21 cellular contexts compared by ENCODE assay signal in the genomic region with DNA sequence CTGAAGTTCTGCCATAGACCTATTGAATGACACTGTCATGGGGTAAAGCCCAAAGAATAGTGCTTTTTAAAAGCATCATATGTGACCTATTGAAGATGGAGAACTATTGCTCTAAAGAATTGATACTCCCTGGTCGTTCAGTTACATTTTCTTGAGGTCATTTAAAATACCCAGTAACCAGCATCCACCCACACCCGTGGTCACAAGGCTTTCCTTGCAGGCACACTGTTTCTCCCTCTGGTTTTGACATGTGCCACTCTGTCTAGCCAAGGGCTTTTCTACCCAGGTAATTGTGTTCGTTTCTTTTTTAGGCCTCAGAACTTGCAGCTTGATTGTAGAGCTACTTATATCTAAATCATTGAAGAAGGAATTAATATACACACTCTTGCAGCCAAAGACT.
A peak's percentile ranks its signal among the peaks of the same experiment; 100 is the strongest.
DNase-seq lines count a peak whose midpoint lies in the region; ATAC-seq, FAIRE-seq and TF ChIP-seq lines count a peak whose summit lies in the region.
"Had no signal": no experiment of that assay in that cellular context is flagged by ENCODE, and none has a peak within 500 bp of the region (broad histone marks: within the 10 kb centered on the region; RNA-seq: fewer than 3 reads in every experiment).

No MANE protein-coding gene starts in this region.

- peaks cover 75% of the 10 kb centered on the region for H3K4me1 ChIP-seq in CD4-positive, alpha-beta memory T cell (ENCODE audit: insufficient read depth, low read length)
- H3K4me1 ChIP-seq in naive thymus-derived CD4-positive, alpha-beta T cell (ENCODE audit: control insufficient read depth in 2 of 2, insufficient read depth in 2 of 2, low read length in 2 of 2) = peaks cover 48 to 61% of the 10 kb centered on the region in 2 donors
- H3K4me1 ChIP-seq: SJCRH30 had no signal

- intact Hi-C loops in CD4-positive, alpha-beta memory T cell (cut with micrococcal nuclease) = no loop called here
- intact Hi-C loops in naive thymus-derived CD4-positive, alpha-beta T cell (cut with micrococcal nuclease) = no loop called here

- H3K36me3 Mint-ChIP-seq in activated CD4-positive, alpha-beta T cell treated with anti-CD3 and anti-CD28 coated beads, Interleukin-2, amount 10 ng/mL, durations not matched to agents 7 days and 5 days (ENCODE audit: low read depth) = peaks cover 36% of the 10 kb centered on the region
- no peaks in the 10 kb centered on the region for H3K36me3 Mint-ChIP-seq in CD4-positive, alpha-beta memory T cell
- H3K36me3 Mint-ChIP-seq in activated CD4-positive, alpha-beta memory T cell treated with anti-CD3 and anti-CD28 coated beads, Interleukin-2, amount 10 ng/mL, durations not matched to agents 7 days and 5 days (ENCODE audit: low read depth) = peaks cover 55% of the 10 kb centered on the region
- H3K36me3 Mint-ChIP-seq in naive thymus-derived CD4-positive, alpha-beta T cell = peaks cover 0 to 24% (median 0%) of the 10 kb centered on the region in 5 donors

- POLR2A ChIA-PET in activated CD4-positive, alpha-beta T cell treated with anti-CD3 and anti-CD28 coated beads, Interleukin-2, amount 10 ng/mL, durations not matched to agents 7 days and 5 days (lab: Charles Lee) = no interaction called here
- POLR2A ChIA-PET in CD4-positive, alpha-beta memory T cell (lab: Charles Lee; ENCODE audit: partially characterized antibody) = no interaction called here
- POLR2A ChIA-PET in activated CD4-positive, alpha-beta memory T cell treated with anti-CD3 and anti-CD28 coated beads, Interleukin-2, amount 10 ng/mL, durations not matched to agents 7 days and 5 days (lab: Charles Lee) = interaction anchor here (0.7 to 3.5 kb wide), 3 partner anchors 8 to 50 kb away, joined by 3 to 14 read pairs (median 3); no protein-coding TSS in a partner anchor
- POLR2A ChIA-PET in naive thymus-derived CD4-positive, alpha-beta T cell (lab: Charles Lee) = interaction anchor here (0.7 to 2.4 kb wide), 2 partner anchors 10 to 11 kb away, joined by 3 to 8 read pairs; no protein-coding TSS in a partner anchor

- no peaks in the 10 kb centered on the region for H3K27me3 Mint-ChIP-seq in activated CD4-positive, alpha-beta T cell treated with anti-CD3 and anti-CD28 coated beads, Interleukin-2, amount 10 ng/mL, durations not matched to agents 7 days and 5 days
- H3K27me3 Mint-ChIP-seq in CD4-positive, alpha-beta memory T cell = no peaks in the 10 kb centered on the region
- H3K27me3 Mint-ChIP-seq in activated CD4-positive, alpha-beta memory T cell treated with anti-CD3 and anti-CD28 coated beads, Interleukin-2, amount 10 ng/mL, durations not matched to agents 7 days and 5 days = no peaks in the 10 kb centered on the region
- no peaks in the 10 kb centered on the region for H3K27me3 Mint-ChIP-seq in naive thymus-derived CD4-positive, alpha-beta T cell

- H3K36me3 ChIP-seq in CD4-positive, alpha-beta memory T cell (ENCODE audit: insufficient read depth, low read length) = no peaks in the 10 kb centered on the region
- no peaks in the 10 kb centered on the region for H3K36me3 ChIP-seq in naive thymus-derived CD4-positive, alpha-beta T cell (ENCODE audit: control insufficient read depth in 2 of 3, insufficient read depth in 3 of 3, low read length in 3 of 3)
- H3K36me3 ChIP-seq: heart left ventricle, SJCRH30 had no signal

- no peak for DNase-seq in activated CD4-positive, alpha-beta T cell treated with anti-CD3 and anti-CD28 coated beads, Interleukin-2, amount 10 ng/mL, durations not matched to agents 7 days and 5 days
- DNase-seq in activated CD4-positive, alpha-beta T cell treated with anti-CD3 and anti-CD28 coated beads for 4 hours = no peak
- DNase-seq in CD4-positive, alpha-beta memory T cell = no peak
- no peak for DNase-seq in activated CD4-positive, alpha-beta memory T cell treated with anti-CD3 and anti-CD28 coated beads, Interleukin-2, amount 10 ng/mL, durations not matched to agents 7 days and 5 days
- DNase-seq in naive thymus-derived CD4-positive, alpha-beta T cell = no peak
- DNase-seq in GM12892 (ENCODE audit: insufficient read length) = no peak
- DNase-seq: activated naive CD4-positive, alpha-beta T cell; heart left ventricle; IMR-90; left cardiac atrium; NCI-H1105 treated with DMSO at 0.1 percent for 48 hours; NCI-H2081; SJCRH30 had no signal

- H3K9me3 ChIP-seq in CD4-positive, alpha-beta memory T cell (ENCODE audit: control insufficient read depth in 1 of 2, low read length in 2 of 2) = no peaks in the 10 kb centered on the region
- H3K9me3 ChIP-seq in naive thymus-derived CD4-positive, alpha-beta T cell (ENCODE audit: control insufficient read depth in 2 of 3, low read length in 3 of 3) = no peaks in the 10 kb centered on the region
- H3K9me3 ChIP-seq: heart left ventricle, SJCRH30 had no signal

- TF ChIP-seq POLR2A in GM12892 (IDR thresholded peaks at IDR 0.05; ENCODE audit: low read depth, low read length) = no peak

- H3K27ac ChIP-seq in CD4-positive, alpha-beta memory T cell (ENCODE audit: low read depth, low read length) = no peak overlapping the region
- peak overlapping the region; percentile 16 for H3K27ac ChIP-seq in naive thymus-derived CD4-positive, alpha-beta T cell (ENCODE audit: low read depth, low read length)
- H3K27ac ChIP-seq: epithelial cell of prostate, heart left ventricle, HL-60, SJCRH30, VCaP had no signal

- no peak for FAIRE-seq in GM12892 (lab: Jason Lieb, UNC)
- FAIRE-seq: H54, RCC 7860 had no signal

- H3K4me3 ChIP-seq in CD4-positive, alpha-beta memory T cell (ENCODE audit: low read length in 2 of 2) = no peak overlapping the region
- no peak overlapping the region for H3K4me3 ChIP-seq in naive thymus-derived CD4-positive, alpha-beta T cell (ENCODE audit: low read length)
- H3K4me3 ChIP-seq: heart left ventricle, SJCRH30, smooth muscle cell had no signal

- peak overlapping the region; percentile 86 for H3K27ac Mint-ChIP-seq in activated CD4-positive, alpha-beta T cell treated with anti-CD3 and anti-CD28 coated beads, Interleukin-2, amount 10 ng/mL, durations not matched to agents 7 days and 5 days
- H3K27ac Mint-ChIP-seq in CD4-positive, alpha-beta memory T cell = peak overlapping the region in 6 of 7 donors; percentile 47 to 92 (median 76)
- peak overlapping the region; percentile 98 for H3K27ac Mint-ChIP-seq in activated CD4-positive, alpha-beta memory T cell treated with anti-CD3 and anti-CD28 coated beads, Interleukin-2, amount 10 ng/mL, durations not matched to agents 7 days and 5 days
- H3K27ac Mint-ChIP-seq in naive thymus-derived CD4-positive, alpha-beta T cell = peak overlapping the region; percentile 82 to 90 (median 86)

- H3K27me3 ChIP-seq in CD4-positive, alpha-beta memory T cell (ENCODE audit: insufficient read depth, low read length) = no peaks in the 10 kb centered on the region
- no peaks in the 10 kb centered on the region for H3K27me3 ChIP-seq in naive thymus-derived CD4-positive, alpha-beta T cell (ENCODE audit: control insufficient read depth in 2 of 2, insufficient read depth in 2 of 2, low read length in 2 of 2)
- H3K27me3 ChIP-seq: SJCRH30 had no signal

- ATAC-seq in naive thymus-derived CD4-positive, alpha-beta T cell = no peak
- ATAC-seq in GM21723 (IDR thresholded peaks at IDR 0.05; ENCODE audit: unreplicated experiment) (no peak), GM18870 (IDR thresholded peaks at IDR 0.05; ENCODE audit: unreplicated experiment) (no peak)
- ATAC-seq: heart left ventricle, left cardiac atrium had no signal

- peaks cover 84% of the 10 kb centered on the region for H3K4me1 Mint-ChIP-seq in activated CD4-positive, alpha-beta T cell treated with anti-CD3 and anti-CD28 coated beads, Interleukin-2, amount 10 ng/mL, durations not matched to agents 7 days and 5 days
- peaks cover 47 to 79% (median 64%) of the 10 kb centered on the region in 4 donors for H3K4me1 Mint-ChIP-seq in CD4-positive, alpha-beta memory T cell
- H3K4me1 Mint-ChIP-seq in activated CD4-positive, alpha-beta memory T cell treated with anti-CD3 and anti-CD28 coated beads, Interleukin-2, amount 10 ng/mL, durations not matched to agents 7 days and 5 days = peaks cover 87% of the 10 kb centered on the region
- H3K4me1 Mint-ChIP-seq in naive thymus-derived CD4-positive, alpha-beta T cell = peaks cover 35 to 83% (median 75%) of the 10 kb centered on the region in 7 donors

- peaks cover 10% of the 10 kb centered on the region for H3K9me3 Mint-ChIP-seq in activated CD4-positive, alpha-beta T cell treated with anti-CD3 and anti-CD28 coated beads, Interleukin-2, amount 10 ng/mL, durations not matched to agents 7 days and 5 days
- no peaks in the 10 kb centered on the region for H3K9me3 Mint-ChIP-seq in CD4-positive, alpha-beta memory T cell
- H3K9me3 Mint-ChIP-seq in activated CD4-positive, alpha-beta memory T cell treated with anti-CD3 and anti-CD28 coated beads, Interleukin-2, amount 10 ng/mL, durations not matched to agents 7 days and 5 days = peaks cover 9% of the 10 kb centered on the region
- H3K9me3 Mint-ChIP-seq in naive thymus-derived CD4-positive, alpha-beta T cell = no peaks in the 10 kb centered on the region

- no peak overlapping the region for H3K4me3 Mint-ChIP-seq in activated CD4-positive, alpha-beta T cell treated with anti-CD3 and anti-CD28 coated beads, Interleukin-2, amount 10 ng/mL, durations not matched to agents 7 days and 5 days
- peak overlapping the region in 7 of 8 donors; percentile 2 to 81 (median 43) for H3K4me3 Mint-ChIP-seq in CD4-positive, alpha-beta memory T cell
- H3K4me3 Mint-ChIP-seq in activated CD4-positive, alpha-beta memory T cell treated with anti-CD3 and anti-CD28 coated beads, Interleukin-2, amount 10 ng/mL, durations not matched to agents 7 days and 5 days = no peak overlapping the region
- H3K4me3 Mint-ChIP-seq in naive thymus-derived CD4-positive, alpha-beta T cell = peak overlapping the region in 9 of 10 donors; percentile 0 to 82 (median 59)

- CTCF ChIA-PET in activated CD4-positive, alpha-beta T cell treated with anti-CD3 and anti-CD28 coated beads, Interleukin-2, amount 10 ng/mL, durations not matched to agents 7 days and 5 days (lab: Charles Lee) = interaction anchor here (1.2 to 3.7 kb wide), 2 partner anchors 11 to 24 kb away, joined by 5 to 27 read pairs; no protein-coding TSS in a partner anchor
- CTCF ChIA-PET in CD4-positive, alpha-beta memory T cell (lab: Charles Lee; ENCODE audit: partially characterized antibody) = interaction anchor here (0.9 to 15.1 kb wide), 3 partner anchors 9 to 18 kb away, joined by 4 to 279 read pairs (median 14); no protein-coding TSS in a partner anchor
- CTCF ChIA-PET in activated CD4-positive, alpha-beta memory T cell treated with anti-CD3 and anti-CD28 coated beads, Interleukin-2, amount 10 ng/mL, durations not matched to agents 7 days and 5 days (lab: Charles Lee) = interaction anchor here (1.1 to 1.5 kb wide), 4 partner anchors 10 to 27 kb away, joined by 3 to 10 read pairs (median 5); no protein-coding TSS in a partner anchor
- CTCF ChIA-PET in naive thymus-derived CD4-positive, alpha-beta T cell (lab: Charles Lee) = interaction anchor here (0.9 to 2.8 kb wide), 3 partner anchors 10 to 20 kb away, joined by 3 to 9 read pairs (median 3); no protein-coding TSS in a partner anchor

Comparison
In these comparisons a context has a peak if more than half of its experiments do, and no peak if none do; other contexts are left out.
1. H3K4me3 Mint-ChIP-seq: peak in CD4-positive, alpha-beta memory T cell (7 of 8) and naive thymus-derived CD4-positive, alpha-beta T cell (9 of 10); none in activated CD4-positive, alpha-beta T cell treated with anti-CD3 and anti-CD28 coated beads, Interleukin-2, amount 10 ng/mL, durations not matched to agents 7 days and 5 days (single experiment) and activated CD4-positive, alpha-beta memory T cell treated with anti-CD3 and anti-CD28 coated beads, Interleukin-2, amount 10 ng/mL, durations not matched to agents 7 days and 5 days (single experiment).
2. POLR2A ChIA-PET loops: an anchor here in activated CD4-positive, alpha-beta memory T cell treated with anti-CD3 and anti-CD28 coated beads, Interleukin-2, amount 10 ng/mL, durations not matched to agents 7 days and 5 days (0.7 to 3.5 kb wide) and naive thymus-derived CD4-positive, alpha-beta T cell (0.7 to 2.4 kb wide); none called in activated CD4-positive, alpha-beta T cell treated with anti-CD3 and anti-CD28 coated beads, Interleukin-2, amount 10 ng/mL, durations not matched to agents 7 days and 5 days and CD4-positive, alpha-beta memory T cell.
3. Peak in every context shown above with its lines, with median percentiles within 50 percentile points of each other: H3K27ac Mint-ChIP-seq.